31 cellular contexts compared by ENCODE assay signal in the genomic region with DNA sequence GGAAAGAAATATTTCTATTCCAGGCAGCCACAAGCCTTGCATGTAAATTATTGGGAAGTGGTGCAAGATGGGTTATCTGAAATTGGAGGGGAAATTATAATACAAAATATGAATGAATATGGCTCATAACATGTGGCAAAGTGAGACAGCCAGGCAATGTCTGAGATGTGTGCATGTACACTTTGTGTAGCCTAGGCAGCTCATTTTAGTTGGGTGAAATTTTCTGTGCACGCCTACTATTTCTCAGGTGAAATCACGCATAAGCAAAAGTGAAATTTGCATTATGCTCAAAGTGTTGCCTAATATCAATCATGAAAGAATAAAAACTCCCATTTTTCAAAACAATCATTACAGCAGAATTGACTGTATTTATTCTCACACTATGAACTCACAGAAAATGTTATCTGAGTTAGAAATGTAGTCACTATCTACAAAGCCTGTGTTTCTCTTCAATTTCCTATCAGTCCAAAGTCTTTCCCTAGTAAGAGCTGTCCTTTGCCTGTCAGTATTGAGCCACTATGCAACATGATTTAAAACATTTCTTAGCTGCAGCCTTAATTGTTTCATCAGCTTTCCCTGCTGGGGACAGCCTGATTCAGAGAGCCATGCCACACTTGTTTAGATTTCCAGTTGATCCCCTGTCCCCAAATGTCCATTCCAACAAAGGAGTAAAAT.
"Had no signal": no experiment of that assay in that cellular context is flagged by ENCODE, and none has a peak within 500 bp of the region (broad histone marks: within the 10 kb centered on the region; RNA-seq: fewer than 3 reads in every experiment).

No MANE protein-coding gene starts in this region.

- H3K27me3 Mint-ChIP-seq: activated CD4-positive, alpha-beta T cell treated with anti-CD3 and anti-CD28 coated beads, Interleukin-2, amount 10 ng/mL, durations not matched to agents 24 days and 14 days; activated naive CD4-positive, alpha-beta T cell treated with anti-CD3 and anti-CD28 coated beads, Interleukin-2, amount 50 U/mL, for 24 hours; activated naive CD8-positive, alpha-beta T cell treated with anti-CD3 and anti-CD28 coated beads, Interleukin-2, amount 50 U/mL, for 24 hours; activated T-cell treated with anti-CD3 and anti-CD28 coated beads, Interleukin-2, amount 50 U/mL, for 24 hours; dendritic cell treated with granulocyte-macrophage colony-stimulating factor and Interleukin-4, amounts not matched to agents 40 ng/mL and 50 ng/mL, for 4 days; memory B cell; naive thymus-derived CD4-positive, alpha-beta T cell; progenitor cell of endocrine pancreas; stimulated activated memory B cell treated with anti-CD40 and anti-IgM and Interleukin-4, amounts not matched to agents 10 μg/mL and 1 μg/mL and 100 μg/mL, for 72 hours; stimulated activated naive CD8-positive, alpha-beta T cell treated with anti-CD3 and anti-CD28 coated beads, Interleukin-15, amount 100 ng/mL, for 72 hours; type B pancreatic cell had no signal

- H3K36me3 Mint-ChIP-seq: activated naive CD4-positive, alpha-beta T cell treated with anti-CD3 and anti-CD28 coated beads, Interleukin-2, amount 50 U/mL, for 24 hours; memory B cell; stimulated activated memory B cell treated with anti-CD40 and anti-IgM and Interleukin-4, amounts not matched to agents 10 μg/mL and 1 μg/mL and 100 μg/mL, for 72 hours had no signal

- H3K27ac Mint-ChIP-seq: activated CD4-positive, alpha-beta memory T cell treated with anti-CD3 and anti-CD28 coated beads, Interleukin-2, amount 10 ng/mL, durations not matched to agents 7 days and 5 days; activated CD4-positive, alpha-beta T cell treated with anti-CD3 and anti-CD28 coated beads, Interleukin-2, amount 10 ng/mL, durations not matched to agents 24 days and 14 days; activated naive CD4-positive, alpha-beta T cell treated with anti-CD3 and anti-CD28 coated beads, Interleukin-2, amount 50 U/mL, for 24 hours; activated naive CD8-positive, alpha-beta T cell treated with anti-CD3 and anti-CD28 coated beads, Interleukin-2, amount 50 U/mL, for 24 hours; activated T-cell treated with anti-CD3 and anti-CD28 coated beads, Interleukin-2, amount 50 U/mL, for 24 hours; memory B cell; naive thymus-derived CD4-positive, alpha-beta T cell; progenitor cell of endocrine pancreas; stimulated activated memory B cell treated with anti-CD40 and anti-IgM and Interleukin-4, amounts not matched to agents 10 μg/mL and 1 μg/mL and 100 μg/mL, for 72 hours; type B pancreatic cell had no signal

- H3K9me3 ChIP-seq: breast epithelium, gastrocnemius medialis, uterus had no signal

- H3K27me3 ChIP-seq: breast epithelium, gastrocnemius medialis, uterus had no signal

- H3K4me3 ChIP-seq: breast epithelium, gastrocnemius medialis, skin epidermis, uterus had no signal

- ATAC-seq: activated naive CD8-positive, alpha-beta T cell treated with anti-CD3 and anti-CD28 coated beads, Interleukin-2, amount 50 U/mL, for 24 hours; gastrocnemius medialis; naive thymus-derived CD4-positive, alpha-beta T cell; sciatic nerve; stimulated activated memory B cell treated with anti-CD40 and anti-IgM and Interleukin-4, amounts not matched to agents 10 μg/mL and 1 μg/mL and 100 μg/mL, for 72 hours; stimulated activated naive CD8-positive, alpha-beta T cell treated with anti-CD3 and anti-CD28 coated beads, Interleukin-15, amount 100 ng/mL, for 72 hours had no signal

- H3K9me3 Mint-ChIP-seq: activated CD4-positive, alpha-beta memory T cell treated with anti-CD3 and anti-CD28 coated beads, Interleukin-2, amount 10 ng/mL, durations not matched to agents 7 days and 5 days; activated CD4-positive, alpha-beta T cell treated with anti-CD3 and anti-CD28 coated beads, Interleukin-2, amount 10 ng/mL, durations not matched to agents 24 days and 14 days; activated naive CD4-positive, alpha-beta T cell treated with anti-CD3 and anti-CD28 coated beads, Interleukin-2, amount 50 U/mL, for 24 hours; activated naive CD8-positive, alpha-beta T cell treated with anti-CD3 and anti-CD28 coated beads, Interleukin-2, amount 50 U/mL, for 24 hours; activated T-cell treated with anti-CD3 and anti-CD28 coated beads, Interleukin-2, amount 50 U/mL, for 24 hours; dendritic cell treated with granulocyte-macrophage colony-stimulating factor and Interleukin-4, amounts not matched to agents 40 ng/mL and 50 ng/mL, for 4 days; memory B cell; naive thymus-derived CD4-positive, alpha-beta T cell; stimulated activated memory B cell treated with anti-CD40 and anti-IgM and Interleukin-4, amounts not matched to agents 10 μg/mL and 1 μg/mL and 100 μg/mL, for 72 hours; stimulated activated naive CD8-positive, alpha-beta T cell treated with anti-CD3 and anti-CD28 coated beads, Interleukin-15, amount 100 ng/mL, for 72 hours; type B pancreatic cell had no signal

- H3K4me1 ChIP-seq: breast epithelium had no signal

- H3K36me3 ChIP-seq: breast epithelium, gastrocnemius medialis, uterus had no signal

- H3K4me3 Mint-ChIP-seq: activated CD4-positive, alpha-beta memory T cell treated with anti-CD3 and anti-CD28 coated beads, Interleukin-2, amount 10 ng/mL, durations not matched to agents 7 days and 5 days; activated CD4-positive, alpha-beta T cell treated with anti-CD3 and anti-CD28 coated beads, Interleukin-2, amount 10 ng/mL, durations not matched to agents 24 days and 14 days; activated naive CD4-positive, alpha-beta T cell treated with anti-CD3 and anti-CD28 coated beads, Interleukin-2, amount 50 U/mL, for 24 hours; activated naive CD8-positive, alpha-beta T cell treated with anti-CD3 and anti-CD28 coated beads, Interleukin-2, amount 50 U/mL, for 24 hours; activated T-cell treated with anti-CD3 and anti-CD28 coated beads, Interleukin-2, amount 50 U/mL, for 24 hours; dendritic cell treated with granulocyte-macrophage colony-stimulating factor and Interleukin-4, amounts not matched to agents 40 ng/mL and 50 ng/mL, for 4 days; memory B cell; naive thymus-derived CD4-positive, alpha-beta T cell; stimulated activated memory B cell treated with anti-CD40 and anti-IgM and Interleukin-4, amounts not matched to agents 10 μg/mL and 1 μg/mL and 100 μg/mL, for 72 hours; stimulated activated naive CD8-positive, alpha-beta T cell treated with anti-CD3 and anti-CD28 coated beads, Interleukin-15, amount 100 ng/mL, for 72 hours; type B pancreatic cell had no signal

- H3K4me1 Mint-ChIP-seq: activated naive CD4-positive, alpha-beta T cell treated with anti-CD3 and anti-CD28 coated beads, Interleukin-2, amount 50 U/mL, for 24 hours; activated naive CD8-positive, alpha-beta T cell treated with anti-CD3 and anti-CD28 coated beads, Interleukin-2, amount 50 U/mL, for 24 hours; memory B cell had no signal

- H3K27ac ChIP-seq: breast epithelium, gastrocnemius medialis, skin epidermis, uterus had no signal

- DNase-seq: activated CD4-positive, alpha-beta memory T cell treated with anti-CD3 and anti-CD28 coated beads, Interleukin-2, amount 10 ng/mL, durations not matched to agents 7 days and 5 days; activated CD4-positive, alpha-beta T cell treated with anti-CD3 and anti-CD28 coated beads, Interleukin-2, amount 10 ng/mL, durations not matched to agents 24 days and 14 days; activated CD4-positive, CD25-positive, alpha-beta regulatory T cell treated with anti-CD3 and anti-CD28 coated beads, Interleukin-2, amount 50 U/mL, for 72 hours; activated CD8-positive, alpha-beta memory T cell treated with anti-CD3 and anti-CD28 coated beads, Interleukin-2, amount 50 U/mL, for 48 hours; activated gamma-delta T cell treated with Interleukin-2 at 50 U/mL for 16 hours; activated naive CD8-positive, alpha-beta T cell treated with anti-CD3 and anti-CD28 coated beads, Interleukin-2, amount 50 U/mL, for 24 hours; activated T-cell treated with anti-CD3 and anti-CD28 coated beads, Interleukin-2, amount 50 U/mL, for 24 hours; amygdala; central memory CD4-positive, alpha-beta T cell; effector CD8-positive, alpha-beta T cell; gastrocnemius medialis; glutamatergic neuron; islet precursor cell; midbrain; naive thymus-derived CD4-positive, alpha-beta T cell; stimulated activated CD4-positive, alpha-beta T cell treated with anti-CD3 and anti-CD28 coated beads, Interleukin-1b, Interleukin-23, amount 100 ng/mL, for 48 hours; stimulated activated CD4-positive, alpha-beta T cell treated with anti-CD3 and anti-CD28 coated beads, Interleukin-4, amount 100 ng/mL, for 4 hours; stimulated activated CD8-positive, alpha-beta memory T cell treated with anti-CD3 and anti-CD28 coated beads, Interleukin-4, amount 100 ng/mL, for 48 hours; stimulated activated naive CD8-positive, alpha-beta T cell treated with anti-CD3 and anti-CD28 coated beads, Interleukin-15, amount 100 ng/mL, for 72 hours; substantia nigra; T-helper 2 cell; uterus had no signal
